In the genomic region with DNA sequence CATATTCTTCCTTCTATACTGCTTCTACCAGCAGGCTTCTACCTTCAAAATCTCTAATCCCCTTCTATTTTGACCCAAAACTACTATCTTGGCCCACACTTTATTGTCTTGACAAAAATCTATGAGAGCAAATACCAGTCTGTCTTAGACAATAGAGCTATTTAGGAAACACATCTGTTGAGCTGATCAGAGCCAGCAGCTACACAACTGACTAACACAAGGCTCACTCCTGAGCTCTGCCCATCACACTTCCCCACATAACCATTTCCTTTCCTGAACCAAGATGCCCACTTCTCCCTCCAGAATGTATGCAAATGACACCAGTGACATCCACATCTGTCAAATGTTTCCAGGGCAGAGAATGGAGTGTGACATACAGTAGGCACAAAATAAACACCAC, we compare ENCODE assay signal across 19 cellular contexts.
"Had no signal": no experiment of that assay in that cellular context is flagged by ENCODE, and none has a peak within 500 bp of the region (broad histone marks: within the 10 kb centered on the region; RNA-seq: fewer than 3 reads in every experiment).

No MANE protein-coding gene starts in this region.

- DNase-seq: activated B cell treated with CpG ODN at 0.5 μM for 24 hours; activated CD4-positive, alpha-beta T cell treated with anti-CD3 and anti-CD28 coated beads, Interleukin-2, amount 50 U/mL, for 1 hour; activated naive CD4-positive, alpha-beta T cell; activated T-cell treated with anti-CD3 and anti-CD28 coated beads for 4 hours; activated T-cell treated with anti-CD3 and anti-CD28 coated beads, Interleukin-2, amount 50 U/mL, for 72 hours; anterior cingulate cortex; effector CD4-positive, alpha-beta T cell; islet precursor cell; left cardiac atrium; mammary epithelial cell; naive thymus-derived CD8-positive, alpha-beta T cell; stimulated activated CD4-positive, alpha-beta T cell treated with anti-CD3 and anti-CD28 coated beads, Interleukin-2, amount 100 ng/mL, for 48 hours; stimulated activated naive CD4-positive, alpha-beta T cell treated with Interleukin-2 at 50 U/mL for 16 hours; T-helper 2 cell; uterus had no signal

- ATAC-seq: activated T-cell treated with anti-CD3 and anti-CD28 coated beads, Interleukin-2, amount 50 U/mL, for 72 hours; naive thymus-derived CD8-positive, alpha-beta T cell had no signal

- H3K36me3 ChIP-seq: right atrium auricular region, thoracic aorta, uterus had no signal

- H3K27me3 ChIP-seq: right atrium auricular region, uterus had no signal

- H3K4me1 ChIP-seq: parathyroid adenoma, right atrium auricular region, uterus had no signal

- H3K27ac ChIP-seq: parathyroid adenoma, right atrium auricular region, thoracic aorta, uterus had no signal

- H3K4me3 ChIP-seq: right atrium auricular region, thoracic aorta, uterus had no signal

- FAIRE-seq: bronchial epithelial cell had no signal

- H3K9me3 ChIP-seq: right atrium auricular region, thoracic aorta, uterus had no signal
